9 cellular contexts compared by ENCODE assay signal in the genomic region with DNA sequence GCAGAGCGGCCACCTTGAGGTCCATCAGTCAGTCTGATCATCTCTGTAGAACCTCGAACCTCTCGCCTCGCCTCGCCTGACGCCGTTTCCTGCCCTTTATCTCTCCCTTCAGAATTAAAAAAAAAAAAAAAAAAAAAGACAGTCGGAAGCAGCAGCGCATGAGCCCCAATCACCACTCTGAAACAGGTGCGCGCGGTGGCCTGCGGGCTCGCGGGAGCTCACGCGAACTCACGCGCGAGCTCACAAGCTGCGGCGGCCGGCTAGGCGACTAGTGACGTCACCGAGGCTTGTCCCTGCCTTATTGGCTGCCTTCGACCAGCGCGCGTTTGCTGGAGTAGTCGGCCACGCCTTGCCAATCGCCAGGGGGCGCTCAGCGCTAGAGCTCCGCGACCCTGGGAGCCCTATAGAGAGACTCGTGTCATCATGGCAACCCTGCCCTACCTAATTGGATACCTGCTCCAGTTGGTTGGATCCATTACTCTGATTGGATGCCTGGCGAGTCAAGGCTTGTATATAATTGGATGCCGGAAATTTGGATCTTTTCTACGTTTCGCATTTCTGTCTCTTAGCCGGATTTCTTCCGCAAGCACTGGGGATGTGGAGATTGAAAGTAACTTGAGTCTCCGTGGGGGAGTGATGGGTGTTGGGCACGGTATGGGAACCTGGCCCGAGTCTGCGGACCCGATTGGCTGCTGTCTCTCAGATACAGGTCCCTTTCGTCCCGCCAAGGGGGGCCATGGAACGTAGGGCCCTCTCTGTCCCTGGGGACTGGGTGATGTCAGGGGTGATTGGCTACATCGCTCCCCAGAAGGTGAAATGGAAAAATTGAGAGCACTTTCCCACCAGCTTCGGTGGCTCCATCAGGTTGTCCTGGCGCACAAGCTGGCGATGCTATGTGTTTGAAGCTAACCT. TPM values are rescaled to one million over a fixed set of nuclear protein-coding genes. Genes with fewer than 3 reads are reported as not detected.
DNase-seq lines count a peak whose midpoint lies in the region; ATAC-seq and TF ChIP-seq lines count a peak whose summit lies in the region.
"Had no signal": no experiment of that assay in that cellular context is flagged by ENCODE, and none has a peak within 500 bp of the region (broad histone marks: within the 10 kb centered on the region; RNA-seq: fewer than 3 reads in every experiment).

No MANE protein-coding gene starts in this region.

- no peak for TF ChIP-seq POLR2A in NB4 (IDR thresholded peaks at IDR 0.05; ENCODE audit: extremely low read depth, insufficient read length)

- POLR2A ChIA-PET in activated CD4-positive, alpha-beta memory T cell treated with anti-CD3 and anti-CD28 coated beads, Interleukin-2, amount 10 ng/mL, durations not matched to agents 7 days and 5 days (lab: Charles Lee) = no interaction called here

- H3K4me3 ChIP-seq in NB4 (ENCODE audit: low read depth, low read length) = no peak overlapping the region

- TF ChIP-seq CTCF in NB4 (IDR thresholded peaks at IDR 0.05; ENCODE audit: low read depth, low read length) (peak; percentile 55), mesothelial cell of epicardium (IDR thresholded peaks at IDR 0.05; ENCODE audit: unreplicated experiment) (no peak)

- H3K27ac Mint-ChIP-seq in activated CD4-positive, alpha-beta memory T cell treated with anti-CD3 and anti-CD28 coated beads, Interleukin-2, amount 10 ng/mL, durations not matched to agents 7 days and 5 days = no peak overlapping the region
- no peak overlapping the region for H3K27ac Mint-ChIP-seq in effector memory CD8-positive, alpha-beta T cell
- no peak overlapping the region for H3K27ac Mint-ChIP-seq in mesothelial cell of epicardium

- H3K9me3 Mint-ChIP-seq in activated CD4-positive, alpha-beta memory T cell treated with anti-CD3 and anti-CD28 coated beads, Interleukin-2, amount 10 ng/mL, durations not matched to agents 7 days and 5 days = peaks cover 9% of the 10 kb centered on the region
- peaks cover 0 to 5% of the 10 kb centered on the region in 2 donors for H3K9me3 Mint-ChIP-seq in effector memory CD8-positive, alpha-beta T cell
- H3K9me3 Mint-ChIP-seq in mesothelial cell of epicardium = peaks cover 9% of the 10 kb centered on the region

- H3K27me3 Mint-ChIP-seq in activated CD4-positive, alpha-beta memory T cell treated with anti-CD3 and anti-CD28 coated beads, Interleukin-2, amount 10 ng/mL, durations not matched to agents 7 days and 5 days = no peaks in the 10 kb centered on the region
- H3K27me3 Mint-ChIP-seq in effector memory CD8-positive, alpha-beta T cell = peaks cover 31% of the 10 kb centered on the region in 2 donors
- H3K27me3 Mint-ChIP-seq in mesothelial cell of epicardium (ENCODE audit: low read depth) = peaks cover 52% of the 10 kb centered on the region

- ATAC-seq in effector memory CD8-positive, alpha-beta T cell (replicated peaks) = peak; percentile 45
- no peak for ATAC-seq in GM21723 (IDR thresholded peaks at IDR 0.05; ENCODE audit: unreplicated experiment)

- DNase-seq in GDM1 (lab: John Stamatoyannopoulos, UW) = peak; percentile 90
- peak; percentile 88 for DNase-seq in NB4 (ENCODE audit: low read depth)
- DNase-seq in activated CD4-positive, alpha-beta memory T cell treated with anti-CD3 and anti-CD28 coated beads, Interleukin-2, amount 10 ng/mL, durations not matched to agents 7 days and 5 days = peak; percentile 75
- DNase-seq in effector memory CD8-positive, alpha-beta T cell = peak; percentile 11 to 17 (median 15)
- DNase-seq in mesothelial cell of epicardium (ENCODE audit: low spot score in 2 of 2, unreplicated experiment in 2 of 2) = peak; percentile 68 to 83
- peak; percentile 24 to 52 for DNase-seq in stimulated activated CD8-positive, alpha-beta memory T cell treated with anti-CD3 and anti-CD28 coated beads, Interleukin-2, amount 100 ng/mL, for 1 hour (ENCODE audit: low read depth in 2 of 2)
- DNase-seq in dedifferentiated amniotic fluid mesenchymal stem cell (ENCODE audit: extremely low spot score) = no peak

- H3K4me3 Mint-ChIP-seq in activated CD4-positive, alpha-beta memory T cell treated with anti-CD3 and anti-CD28 coated beads, Interleukin-2, amount 10 ng/mL, durations not matched to agents 7 days and 5 days = no peak overlapping the region
- peak overlapping the region in 1 of 2 donors; percentile 13 for H3K4me3 Mint-ChIP-seq in effector memory CD8-positive, alpha-beta T cell
- no peak overlapping the region for H3K4me3 Mint-ChIP-seq in mesothelial cell of epicardium

- H3K4me1 Mint-ChIP-seq in activated CD4-positive, alpha-beta memory T cell treated with anti-CD3 and anti-CD28 coated beads, Interleukin-2, amount 10 ng/mL, durations not matched to agents 7 days and 5 days = peaks cover 8% of the 10 kb centered on the region
- H3K4me1 Mint-ChIP-seq in effector memory CD8-positive, alpha-beta T cell (ENCODE audit: low read depth in 2 of 2) = peaks cover 5 to 9% of the 10 kb centered on the region in 2 donors
- no peaks in the 10 kb centered on the region for H3K4me1 Mint-ChIP-seq in mesothelial cell of epicardium

- CTCF ChIA-PET in activated CD4-positive, alpha-beta memory T cell treated with anti-CD3 and anti-CD28 coated beads, Interleukin-2, amount 10 ng/mL, durations not matched to agents 7 days and 5 days (lab: Charles Lee) = interaction anchor here (0.5 to 1.1 kb wide), 6 partner anchors 49 to 260 kb away, joined by 3 read pairs; no protein-coding TSS in a partner anchor

- H3K36me3 Mint-ChIP-seq in activated CD4-positive, alpha-beta memory T cell treated with anti-CD3 and anti-CD28 coated beads, Interleukin-2, amount 10 ng/mL, durations not matched to agents 7 days and 5 days (ENCODE audit: low read depth) = no peaks in the 10 kb centered on the region
- H3K36me3 Mint-ChIP-seq in effector memory CD8-positive, alpha-beta T cell (ENCODE audit: insufficient read depth) = no peaks in the 10 kb centered on the region
- H3K36me3 Mint-ChIP-seq in mesothelial cell of epicardium = no peaks in the 10 kb centered on the region

RNA-seq across cellular contexts. Expression of a gene that starts 31.6 kb away (rescaled TPM):
- not detected for total RNA-seq in activated CD4-positive, alpha-beta memory T cell treated with anti-CD3 and anti-CD28 coated beads, Interleukin-2, amount 10 ng/mL, durations not matched to agents 7 days and 5 days
- 0.31 to 0.77 TPM (median 0.60 TPM) in 3 replicates for total RNA-seq in mesothelial cell of epicardium

RNA-seq across cellular contexts. Expression of a gene that starts 39.9 kb away (rescaled TPM):
- total RNA-seq in activated CD4-positive, alpha-beta memory T cell treated with anti-CD3 and anti-CD28 coated beads, Interleukin-2, amount 10 ng/mL, durations not matched to agents 7 days and 5 days = not detected
- 15.2 to 16.9 TPM (median 16.3 TPM) in 3 replicates for total RNA-seq in mesothelial cell of epicardium
- total RNA-seq: activated CD8-positive, alpha-beta memory T cell treated with anti-CD3 and anti-CD28 coated beads for 36 hours had no signal

RNA-seq across cellular contexts. Expression of a gene that starts 41.1 kb away (rescaled TPM):
- not detected for total RNA-seq in activated CD4-positive, alpha-beta memory T cell treated with anti-CD3 and anti-CD28 coated beads, Interleukin-2, amount 10 ng/mL, durations not matched to agents 7 days and 5 days
- total RNA-seq in mesothelial cell of epicardium = 3.0 to 5.0 TPM (median 3.5 TPM) in 3 replicates

Comparison
In these comparisons a context has a peak if more than half of its experiments do, and no peak if none do; other contexts are left out.
1. RNA of a gene that starts 39.9 kb away (total RNA-seq): 15.2 to 16.9 TPM in mesothelial cell of epicardium; not detected in activated CD4-positive, alpha-beta memory T cell treated with anti-CD3 and anti-CD28 coated beads, Interleukin-2, amount 10 ng/mL, durations not matched to agents 7 days and 5 days; every median in the first group is over 10 times any median in the second.